ENCODE assay signal across 1 cellular context in the genomic region with DNA sequence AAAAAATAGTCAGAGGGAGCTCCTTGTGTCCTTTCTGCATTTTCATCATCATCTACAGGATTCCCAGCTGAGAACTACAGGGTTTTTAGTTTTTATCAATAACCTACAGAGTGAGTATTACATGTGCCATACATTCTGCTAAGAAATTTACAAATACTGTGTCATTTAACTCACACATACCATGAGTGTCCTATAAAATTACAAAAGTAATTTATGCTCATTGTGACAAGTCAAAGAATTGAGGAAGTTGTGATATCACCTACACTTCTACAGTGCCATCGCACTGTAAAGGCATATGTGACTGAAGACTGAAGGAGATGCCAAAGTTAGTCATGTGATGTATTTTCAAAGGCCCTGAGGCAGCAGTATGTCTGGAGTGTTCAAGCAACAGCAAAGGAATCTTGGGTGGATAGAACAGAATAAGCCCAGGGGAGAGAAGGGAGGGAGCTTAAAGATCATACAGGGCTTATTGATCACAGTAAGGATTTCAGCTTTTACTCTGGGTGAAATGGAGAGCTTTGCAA.
TF ChIP-seq lines count a peak whose summit lies in the region.

No MANE protein-coding gene starts in this region.

TF ChIP-seq in IMR-90, 13 proteins besides CTCF, POLR2A, EP300 and RAD21:
- TF ChIP-seq CEBPB (IDR thresholded peaks at IDR 0.05; ENCODE audit: low read depth, low read length): no peak
- no peak for TF ChIP-seq MAFK (IDR thresholded peaks at IDR 0.05; ENCODE audit: low read depth, low read length)
- no peak for TF ChIP-seq NFE2L2 (IDR thresholded peaks at IDR 0.05; ENCODE audit: low read depth, low read length)
- TF ChIP-seq RFX5 (IDR thresholded peaks at IDR 0.05; ENCODE audit: low read depth, low read length): no peak
- no peak for TF ChIP-seq MXI1 (IDR thresholded peaks at IDR 0.05; ENCODE audit: borderline replicate concordance, low read depth, low read length)
- no peak for TF ChIP-seq FOS (IDR thresholded peaks at IDR 0.05; ENCODE audit: low read depth, low read length)
